1 cellular context compared by ENCODE assay signal in the genomic region with DNA sequence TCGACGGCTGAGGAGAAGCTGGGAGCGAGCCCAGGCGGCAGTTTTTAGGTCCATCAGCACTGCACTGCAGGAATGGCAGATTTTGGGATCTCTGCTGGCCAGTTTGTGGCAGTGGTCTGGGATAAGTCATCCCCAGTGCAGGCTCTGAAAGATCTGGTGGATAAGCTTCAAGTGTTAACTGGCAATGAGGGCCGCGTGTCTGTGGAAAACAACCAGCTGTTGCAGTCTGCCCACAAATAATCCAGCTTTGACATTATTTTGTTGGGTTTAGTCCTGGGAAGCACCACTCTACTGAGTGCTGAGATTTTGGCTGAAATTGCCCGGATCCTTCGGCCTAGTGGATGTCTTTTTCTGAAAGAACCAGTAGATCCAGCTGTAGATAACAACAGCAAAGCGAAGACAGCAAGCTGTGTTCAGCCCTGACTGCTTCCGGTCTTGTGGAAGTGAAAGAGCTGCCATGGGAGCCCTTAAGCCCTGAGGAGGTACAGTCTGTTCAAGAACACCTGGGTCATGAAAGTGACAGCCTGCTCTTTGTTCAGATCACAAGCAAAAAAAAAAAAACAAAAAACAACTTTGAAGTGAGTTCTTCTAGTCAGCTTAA.
TF ChIP-seq lines count a peak whose summit lies in the region.

No MANE protein-coding gene starts in this region.

TF ChIP-seq in SK-N-SH treated with all-trans-retinoic acid at 6 μM for 48 hours, 23 proteins besides CTCF, POLR2A, EP300 and RAD21 (continued from another document):
- TF ChIP-seq, protein P1, sequence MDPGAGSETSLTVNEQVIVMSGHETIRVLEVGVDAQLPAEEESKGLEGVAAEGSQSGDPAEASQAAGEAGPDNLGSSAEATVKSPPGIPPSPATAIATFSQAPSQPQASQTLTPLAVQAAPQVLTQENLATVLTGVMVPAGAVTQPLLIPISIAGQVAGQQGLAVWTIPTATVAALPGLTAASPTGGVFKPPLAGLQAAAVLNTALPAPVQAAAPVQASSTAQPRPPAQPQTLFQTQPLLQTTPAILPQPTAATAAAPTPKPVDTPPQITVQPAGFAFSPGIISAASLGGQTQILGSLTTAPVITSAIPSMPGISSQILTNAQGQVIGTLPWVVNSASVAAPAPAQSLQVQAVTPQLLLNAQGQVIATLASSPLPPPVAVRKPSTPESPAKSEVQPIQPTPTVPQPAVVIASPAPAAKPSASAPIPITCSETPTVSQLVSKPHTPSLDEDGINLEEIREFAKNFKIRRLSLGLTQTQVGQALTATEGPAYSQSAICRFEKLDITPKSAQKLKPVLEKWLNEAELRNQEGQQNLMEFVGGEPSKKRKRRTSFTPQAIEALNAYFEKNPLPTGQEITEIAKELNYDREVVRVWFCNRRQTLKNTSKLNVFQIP (CRISPR knock-in tag; IDR thresholded peaks at IDR 0.05; ENCODE audit: borderline replicate concordance, low read depth) = no peak
- no peak for TF ChIP-seq ZFP3 (CRISPR knock-in tag; IDR thresholded peaks at IDR 0.05)
- no peak for TF ChIP-seq TCF4 (CRISPR knock-in tag; IDR thresholded peaks at IDR 0.05; ENCODE audit: borderline replicate concordance)
- no peak for TF ChIP-seq PPARA (CRISPR knock-in tag; IDR thresholded peaks at IDR 0.05; ENCODE audit: borderline replicate concordance)
- TF ChIP-seq BACH2 (CRISPR knock-in tag; IDR thresholded peaks at IDR 0.05; ENCODE audit: borderline replicate concordance) = no peak
- no peak for TF ChIP-seq ZFP30 (CRISPR knock-in tag; IDR thresholded peaks at IDR 0.05)
- TF ChIP-seq SNAI2 (CRISPR knock-in tag; IDR thresholded peaks at IDR 0.05) = no peak
- no peak for TF ChIP-seq CSDC2 (CRISPR knock-in tag; IDR thresholded peaks at IDR 0.05)
- TF ChIP-seq, protein P2, sequence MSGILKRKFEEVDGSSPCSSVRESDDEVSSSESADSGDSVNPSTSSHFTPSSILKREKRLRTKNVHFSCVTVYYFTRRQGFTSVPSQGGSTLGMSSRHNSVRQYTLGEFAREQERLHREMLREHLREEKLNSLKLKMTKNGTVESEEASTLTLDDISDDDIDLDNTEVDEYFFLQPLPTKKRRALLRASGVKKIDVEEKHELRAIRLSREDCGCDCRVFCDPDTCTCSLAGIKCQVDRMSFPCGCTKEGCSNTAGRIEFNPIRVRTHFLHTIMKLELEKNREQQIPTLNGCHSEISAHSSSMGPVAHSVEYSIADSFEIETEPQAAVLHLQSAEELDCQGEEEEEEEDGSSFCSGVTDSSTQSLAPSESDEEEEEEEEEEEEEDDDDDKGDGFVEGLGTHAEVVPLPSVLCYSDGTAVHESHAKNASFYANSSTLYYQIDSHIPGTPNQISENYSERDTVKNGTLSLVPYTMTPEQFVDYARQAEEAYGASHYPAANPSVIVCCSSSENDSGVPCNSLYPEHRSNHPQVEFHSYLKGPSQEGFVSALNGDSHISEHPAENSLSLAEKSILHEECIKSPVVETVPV (CRISPR knock-in tag; IDR thresholded peaks at IDR 0.05) = no peak
